In genomic region chr5:71576241-71576640, GRCh38 we compare ENCODE assay signal across 24 cellular contexts.
"Had no signal": no experiment of that assay in that cellular context is flagged by ENCODE, and none has a peak within 500 bp of the region (broad histone marks: within the 10 kb centered on the region; RNA-seq: fewer than 3 reads in every experiment).

No MANE protein-coding gene starts in this region.

- FAIRE-seq: endothelial cell of umbilical vein, islet of Langerhans, TTC549 had no signal

- H3K4me1 Mint-ChIP-seq: activated CD4-positive, alpha-beta memory T cell treated with anti-CD3 and anti-CD28 coated beads, Interleukin-2, amount 10 ng/mL, durations not matched to agents 7 days and 5 days; activated T-helper 17 cell treated with anti-CD3 and anti-CD28 coated beads, Interleukin-2, amount 50 U/mL, for 72 hours; mesothelial cell of epicardium; naive B cell; nephron progenitor cell had no signal

- H3K4me3 Mint-ChIP-seq: activated CD4-positive, alpha-beta memory T cell treated with anti-CD3 and anti-CD28 coated beads, Interleukin-2, amount 10 ng/mL, durations not matched to agents 7 days and 5 days; activated T-cell treated with anti-CD3 and anti-CD28 coated beads, Interleukin-2, amount 50 U/mL, for 4 hours; activated T-helper 17 cell treated with anti-CD3 and anti-CD28 coated beads, Interleukin-2, amount 50 U/mL, for 72 hours; mesothelial cell of epicardium; naive B cell; nephron progenitor cell had no signal

- H3K27me3 Mint-ChIP-seq: activated CD4-positive, alpha-beta memory T cell treated with anti-CD3 and anti-CD28 coated beads, Interleukin-2, amount 10 ng/mL, durations not matched to agents 7 days and 5 days; activated T-helper 17 cell treated with anti-CD3 and anti-CD28 coated beads, Interleukin-2, amount 50 U/mL, for 72 hours; naive B cell had no signal

- H3K4me3 ChIP-seq: breast epithelium, right lobe of liver, tibial nerve had no signal

- H3K27ac Mint-ChIP-seq: activated CD4-positive, alpha-beta memory T cell treated with anti-CD3 and anti-CD28 coated beads, Interleukin-2, amount 10 ng/mL, durations not matched to agents 7 days and 5 days; activated T-helper 17 cell treated with anti-CD3 and anti-CD28 coated beads, Interleukin-2, amount 50 U/mL, for 72 hours; mesothelial cell of epicardium; naive B cell; nephron progenitor cell had no signal

- ATAC-seq: activated CD4-positive, CD25-positive, alpha-beta regulatory T cell treated with anti-CD3 and anti-CD28 coated beads, Interleukin-2, amount 50 U/mL, for 24 hours; activated T-cell treated with anti-CD3 and anti-CD28 coated beads, Interleukin-2, amount 50 U/mL, for 4 hours; activated T-helper 17 cell treated with anti-CD3 and anti-CD28 coated beads, Interleukin-2, amount 50 U/mL, for 72 hours; esophagus mucosa; left cardiac atrium; right lobe of liver had no signal

- H3K9me3 Mint-ChIP-seq: activated CD4-positive, alpha-beta memory T cell treated with anti-CD3 and anti-CD28 coated beads, Interleukin-2, amount 10 ng/mL, durations not matched to agents 7 days and 5 days had no signal

- DNase-seq: activated CD4-positive, alpha-beta memory T cell treated with anti-CD3 and anti-CD28 coated beads, Interleukin-2, amount 10 ng/mL, durations not matched to agents 7 days and 5 days; activated CD4-positive, alpha-beta T cell treated with anti-CD3 and anti-CD28 coated beads for 48 hours; activated gamma-delta T cell treated with Interleukin-2 at 50 U/mL for 16 hours; activated naive CD4-positive, alpha-beta T cell treated with anti-CD3 and anti-CD28 coated beads, Interleukin-2, amount 50 U/mL, for 16 hours; activated T-cell treated with anti-CD3 and anti-CD28 coated beads, Interleukin-2, amount 50 U/mL, for 4 hours; amniotic stem cell; central memory CD4-positive, alpha-beta T cell; foreskin melanocyte; left cardiac atrium; naive B cell; nephron progenitor cell; right lobe of liver; stimulated activated CD4-positive, alpha-beta T cell treated with anti-CD3 and anti-CD28 coated beads, Interleukin-2, amount 100 ng/mL, for 48 hours; stimulated activated naive CD4-positive, alpha-beta T cell treated with Interleukin-2 at 50 U/mL for 16 hours; T-helper 9 cell had no signal
